In the genomic region with DNA sequence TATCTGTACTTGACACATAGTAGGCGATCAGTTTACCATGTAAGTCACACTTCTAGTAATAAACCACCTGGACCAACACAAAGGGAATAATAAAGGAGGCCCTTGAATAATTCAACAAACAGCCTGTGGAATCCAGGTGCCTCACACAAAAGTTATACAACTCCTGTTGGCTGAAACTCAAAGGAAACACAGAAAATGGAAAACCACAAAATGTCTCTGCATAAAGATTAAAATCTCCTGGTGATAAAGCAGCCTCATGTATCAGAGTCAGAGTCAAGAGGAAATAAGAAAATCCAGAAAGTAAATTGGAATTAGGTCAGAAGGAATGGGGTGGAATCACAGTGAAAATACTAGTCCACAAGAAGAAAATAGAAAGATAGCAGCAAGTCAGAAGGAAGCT, we compare ENCODE assay signal across 13 cellular contexts.
DNase-seq lines count a peak whose midpoint lies in the region; TF ChIP-seq lines count a peak whose summit lies in the region.
"Had no signal": no experiment of that assay in that cellular context is flagged by ENCODE, and none has a peak within 500 bp of the region (broad histone marks: within the 10 kb centered on the region; RNA-seq: fewer than 3 reads in every experiment).

No MANE protein-coding gene starts in this region.

- no peak overlapping the region for H3K4me3 Mint-ChIP-seq in activated CD4-positive, alpha-beta T cell treated with anti-CD3 and anti-CD28 coated beads, Interleukin-2, amount 10 ng/mL, durations not matched to agents 7 days and 5 days
- H3K4me3 Mint-ChIP-seq: B cell; CD4-positive, alpha-beta T cell; CD8-positive, alpha-beta T cell had no signal

- H3K36me3 Mint-ChIP-seq in activated CD4-positive, alpha-beta T cell treated with anti-CD3 and anti-CD28 coated beads, Interleukin-2, amount 10 ng/mL, durations not matched to agents 7 days and 5 days (ENCODE audit: low read depth), result no peaks in the 10 kb centered on the region
- H3K36me3 Mint-ChIP-seq: CD8-positive, alpha-beta T cell had no signal

- peaks cover 3% of the 10 kb centered on the region for H3K27me3 Mint-ChIP-seq in activated CD4-positive, alpha-beta T cell treated with anti-CD3 and anti-CD28 coated beads, Interleukin-2, amount 10 ng/mL, durations not matched to agents 7 days and 5 days
- H3K27me3 Mint-ChIP-seq: B cell; CD4-positive, alpha-beta T cell had no signal

- CTCF ChIA-PET in activated CD4-positive, alpha-beta T cell treated with anti-CD3 and anti-CD28 coated beads, Interleukin-2, amount 10 ng/mL, durations not matched to agents 7 days and 5 days (lab: Charles Lee), result no interaction called here
- CTCF ChIA-PET in GM10248 (lab: Yijun Ruan, JAX), result no interaction called here

- H3K9me3 Mint-ChIP-seq in activated CD4-positive, alpha-beta T cell treated with anti-CD3 and anti-CD28 coated beads, Interleukin-2, amount 10 ng/mL, durations not matched to agents 7 days and 5 days, result peaks cover 6% of the 10 kb centered on the region
- H3K9me3 Mint-ChIP-seq: CD4-positive, alpha-beta T cell; CD8-positive, alpha-beta T cell had no signal

- DNase-seq in activated CD4-positive, alpha-beta T cell treated with anti-CD3 and anti-CD28 coated beads, Interleukin-2, amount 10 ng/mL, durations not matched to agents 7 days and 5 days, result no peak
- DNase-seq in activated CD4-positive, alpha-beta T cell treated with anti-CD3 and anti-CD28 coated beads for 48 hours, result no peak
- DNase-seq in NCI-H774 (lab: John Stamatoyannopoulos, UW) (peak; percentile 64), GM10248 (ENCODE audit: extremely low spot score) (no peak)
- no peak for DNase-seq in activated CD4-positive, CD25-positive, alpha-beta regulatory T cell treated with anti-CD3 and anti-CD28 coated beads, Interleukin-2, amount 50 U/mL, for 72 hours
- DNase-seq: AML-193; Caco-2; Calu3; CD4-positive, alpha-beta T cell; CD8-positive, alpha-beta T cell; DMS79 treated with DMSO at 0.1 percent for 48 hours; GF-D8 had no signal

- POLR2A ChIA-PET in activated CD4-positive, alpha-beta T cell treated with anti-CD3 and anti-CD28 coated beads, Interleukin-2, amount 10 ng/mL, durations not matched to agents 7 days and 5 days (lab: Charles Lee), result no interaction called here
- POLR2A ChIA-PET in GM10248 (lab: Yijun Ruan, JAX), result interaction anchor here (0.6 kb wide), 1 partner anchor 1170 kb away, joined by 3 read pairs; no protein-coding TSS in a partner anchor

- H3K27ac Mint-ChIP-seq in activated CD4-positive, alpha-beta T cell treated with anti-CD3 and anti-CD28 coated beads, Interleukin-2, amount 10 ng/mL, durations not matched to agents 7 days and 5 days, result peak overlapping the region; percentile 77
- H3K27ac Mint-ChIP-seq: B cell; CD4-positive, alpha-beta T cell; CD8-positive, alpha-beta T cell had no signal

- H3K4me1 Mint-ChIP-seq in activated CD4-positive, alpha-beta T cell treated with anti-CD3 and anti-CD28 coated beads, Interleukin-2, amount 10 ng/mL, durations not matched to agents 7 days and 5 days, result peaks cover 2% of the 10 kb centered on the region
- H3K4me1 Mint-ChIP-seq: B cell had no signal

- no peak for TF ChIP-seq CTCF in GM10248 (IDR thresholded peaks at IDR 0.05; ENCODE audit: control extremely low read depth, extremely low read depth, low read depth, missing control alignments)
